ENCODE assay signal across 17 cellular contexts in the genomic region with DNA sequence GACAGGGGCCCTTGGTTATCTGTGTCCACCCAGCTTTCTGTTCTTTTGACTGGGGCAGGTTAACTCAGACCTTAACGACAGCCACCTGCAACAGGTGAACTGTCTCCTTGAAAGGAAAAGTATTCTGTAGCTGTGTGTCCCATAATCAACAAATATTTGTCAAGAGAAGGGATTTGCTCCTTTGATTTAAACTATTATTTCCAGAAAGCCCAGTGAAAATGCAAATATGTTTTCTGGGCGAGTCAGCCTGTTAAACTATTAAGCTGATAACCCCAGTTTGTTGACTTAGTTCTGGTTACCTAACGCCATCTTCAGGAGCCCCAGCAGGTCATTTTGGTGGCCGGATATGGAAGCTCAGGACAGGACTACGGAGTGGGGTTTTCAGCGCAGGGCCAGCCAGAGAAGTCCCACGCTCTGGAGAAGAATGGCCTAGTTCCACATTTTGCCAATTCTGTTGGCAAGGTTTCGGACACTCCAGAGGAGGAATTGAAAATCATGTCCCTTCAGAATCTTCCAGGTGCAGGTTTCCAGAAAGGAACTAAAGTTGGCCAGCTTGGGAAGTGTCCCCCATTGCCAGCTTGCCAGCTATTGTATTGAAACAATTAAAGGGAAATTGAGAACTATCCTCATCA. TPM values are rescaled to one million over a fixed set of nuclear protein-coding genes. Genes with fewer than 3 reads are reported as not detected.
DNase-seq lines count a peak whose midpoint lies in the region; ATAC-seq, FAIRE-seq and TF ChIP-seq lines count a peak whose summit lies in the region.
"Had no signal": no experiment of that assay in that cellular context is flagged by ENCODE, and none has a peak within 500 bp of the region (broad histone marks: within the 10 kb centered on the region; RNA-seq: fewer than 3 reads in every experiment).

No MANE protein-coding gene starts in this region.

- no peaks in the 10 kb centered on the region for H4K20me1 ChIP-seq in hepatocyte (ENCODE audit: insufficient read depth, poor library complexity, severe bottlenecking)

- no peaks in the 10 kb centered on the region for H3K9me3 ChIP-seq in hepatocyte (ENCODE audit: low read depth)
- H3K9me3 ChIP-seq in pancreas = no peaks in the 10 kb centered on the region
- no peaks in the 10 kb centered on the region for H3K9me3 ChIP-seq in colonic mucosa

- TF ChIP-seq CTCF in LNCaP clone FGC (IDR thresholded peaks at IDR 0.05; ENCODE audit: control insufficient read depth, extremely low read depth, insufficient read depth) (peak; percentile 14; the same call in 1 of the 2 replicates), hepatocyte (IDR thresholded peaks at IDR 0.05; ENCODE audit: poor library complexity) (no peak), pancreas (IDR thresholded peaks at IDR 0.05) (no peak), colonic mucosa (IDR thresholded peaks at IDR 0.05) (no peak)

- ATAC-seq in pancreas (peak; percentile 61 to 84 (median 74)), HG03097 (IDR thresholded peaks at IDR 0.05; ENCODE audit: low FRiP score, unreplicated experiment) (no peak)

- H3K4me3 ChIP-seq in LNCaP clone FGC (ENCODE audit: low read depth, low read length) (no peak overlapping the region), hepatocyte (no peak overlapping the region), pancreas (no peak overlapping the region), colonic mucosa (no peak overlapping the region)

- 58% methylated on average over 8 of the region's 8 CpGs for WGBS in hepatocyte (ENCODE audit: low lambda C conversion rate, missing lambda C conversion rate)
- WGBS in pancreas, 2 donors = 26 to 27% methylated on average over 8 of the region's 8 CpGs

- H3K4me1 ChIP-seq in hepatocyte (ENCODE audit: insufficient read depth) (no peaks in the 10 kb centered on the region), pancreas (peaks cover 0 to 10% (median 0%) of the 10 kb centered on the region in 3 donors), colonic mucosa (no peaks in the 10 kb centered on the region)

- H3K27me3 ChIP-seq in hepatocyte (peaks cover 23% of the 10 kb centered on the region), pancreas (no peaks in the 10 kb centered on the region), colonic mucosa (no peaks in the 10 kb centered on the region)

- peak; percentile 60 for DNase-seq in DMS53 treated with DMSO at 0.1 percent for 48 hours (lab: John Stamatoyannopoulos, UW; ENCODE audit: unreplicated experiment)
- peak; percentile 25 for DNase-seq in LNCaP clone FGC (ENCODE audit: low read depth)
- DNase-seq in hepatocyte (ENCODE audit: low spot score) = peak; percentile 28
- peak in 2 of 6 donors; percentile 22 to 38 for DNase-seq in pancreas
- DNase-seq in NCI-H446 treated with DMSO at 0.1 percent for 48 hours (lab: John Stamatoyannopoulos, UW) = no peak
- no peak for DNase-seq in colonic mucosa
- DNase-seq: ACHN; Calu3; CD4-positive, CD25-positive, alpha-beta regulatory T cell; DMS79 treated with DMSO at 0.1 percent for 48 hours; GOT3; NCI-H1436 treated with DMSO at 0.1 percent for 48 hours; NCI-H2081 treated with DMSO at 0.1 percent for 48 hours; NCI-H2227 treated with DMSO at 0.1 percent for 48 hours; NCI-H526 treated with DMSO at 0.1 percent for 48 hours had no signal

- H2AFZ ChIP-seq in hepatocyte = peak overlapping the region; percentile 5

- no peak overlapping the region for H3K9ac ChIP-seq in colonic mucosa (ENCODE audit: low read depth in 2 of 2, low read length in 2 of 2)

- H3K4me2 ChIP-seq in hepatocyte = peak overlapping the region; percentile 49

- no peaks in the 10 kb centered on the region for H3K9me2 ChIP-seq in hepatocyte (replicated peaks; ENCODE audit: insufficient read depth)

- H3K79me2 ChIP-seq in hepatocyte = no peaks in the 10 kb centered on the region

- H3K27ac ChIP-seq in hepatocyte (no peak overlapping the region), pancreas (peak overlapping the region; percentile 22 to 62 (median 42)), colonic mucosa (no peak overlapping the region)

- H3K36me3 ChIP-seq in hepatocyte (replicated peaks; ENCODE audit: insufficient read depth, low read depth) = no peaks in the 10 kb centered on the region
- no peaks in the 10 kb centered on the region for H3K36me3 ChIP-seq in pancreas
- H3K36me3 ChIP-seq in colonic mucosa = no peaks in the 10 kb centered on the region

- no peak for FAIRE-seq in pancreas (lab: Jason Lieb, UNC)
- FAIRE-seq: G401.6 had no signal

- intact Hi-C loops in pancreas (cut with DNase I) = no loop called here
- intact Hi-C loops in colonic mucosa (cut with DNase I) = no loop called here

RNA-seq across cellular contexts. Expression of a gene that starts 54.5 kb away (rescaled TPM):
- 1.6 and 1.9 TPM in 2 replicates for total RNA-seq in hepatocyte
- 0.84 and 1.8 TPM in 2 replicates for polyA plus RNA-seq in hepatocyte
- total RNA-seq in pancreas = 10 to 100 TPM; 12.6 to 40.7 (median 27.1) TPM
- 10 to 100 TPM; 15.0 to 42.3 TPM for polyA plus RNA-seq in pancreas
- total RNA-seq in colonic mucosa = 10 to 100 TPM; 12.8 to 14.3 TPM
- polyA plus RNA-seq: CD4-positive, CD25-positive, alpha-beta regulatory T cell had no signal

Comparison
In these comparisons a context has a peak if more than half of its experiments do, and no peak if none do; other contexts are left out.
1. DNase-seq: peak in DMS53 treated with DMSO at 0.1 percent for 48 hours (single experiment), LNCaP clone FGC (single experiment) and hepatocyte (single experiment); none in NCI-H446 treated with DMSO at 0.1 percent for 48 hours (single experiment) and colonic mucosa (single experiment).
2. H3K27ac ChIP-seq: peak in pancreas (4 of 4); none in hepatocyte (single experiment) and colonic mucosa (single experiment).